In the genomic region with DNA sequence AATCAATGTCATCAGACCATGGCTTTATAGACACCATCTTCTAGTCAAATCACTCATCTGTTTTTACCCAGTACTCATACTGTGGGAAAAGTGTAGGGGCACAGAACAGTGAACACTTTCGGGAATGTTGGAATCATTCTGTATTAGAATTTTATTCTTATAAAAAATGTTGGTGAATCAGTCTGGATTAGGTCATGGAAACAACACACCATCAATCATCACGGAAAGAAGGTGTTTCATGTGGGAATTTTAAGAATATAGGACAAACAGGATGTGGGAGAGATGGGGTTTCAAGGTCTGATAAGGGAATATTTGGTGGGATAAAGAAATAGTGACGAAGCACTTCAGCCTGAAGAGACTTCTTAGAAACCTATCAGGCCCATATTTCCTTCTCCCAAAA, we compare ENCODE assay signal across 25 cellular contexts. TPM values are rescaled to one million over a fixed set of nuclear protein-coding genes. Genes with fewer than 3 reads are reported as not detected.
DNase-seq lines count a peak whose midpoint lies in the region; ATAC-seq and TF ChIP-seq lines count a peak whose summit lies in the region.
"Had no signal": no experiment of that assay in that cellular context is flagged by ENCODE, and none has a peak within 500 bp of the region (broad histone marks: within the 10 kb centered on the region; RNA-seq: fewer than 3 reads in every experiment).

No MANE protein-coding gene starts in this region.

- no peaks in the 10 kb centered on the region for H3K27me3 ChIP-seq in PC-3 (ENCODE audit: low read length)
- no peaks in the 10 kb centered on the region for H3K27me3 ChIP-seq in brain microvascular endothelial cell (replicated peaks)
- H3K27me3 ChIP-seq: right atrium auricular region, transverse colon had no signal

- peaks cover 10% of the 10 kb centered on the region; the same call in 1 of the 2 replicates for H3K4me1 ChIP-seq in PC-3 (ENCODE audit: insufficient read depth, low read length)
- H3K4me1 ChIP-seq: right atrium auricular region had no signal

- POLR2A ChIA-PET in PC-3 (lab: Charles Lee; ENCODE audit: unreplicated experiment), result no interaction called here

- no peaks in the 10 kb centered on the region for H3K79me2 ChIP-seq in PC-3 (ENCODE audit: low read length)

- H3K27ac ChIP-seq in PC-3 (ENCODE audit: low read length), result peak overlapping the region; percentile 57
- no peak overlapping the region for H3K27ac ChIP-seq in brain microvascular endothelial cell
- H3K27ac ChIP-seq: right atrium auricular region, transverse colon had no signal

- intact Hi-C loops in PC-3 (cut with micrococcal nuclease), result no loop called here

- H3K36me3 ChIP-seq in PC-3 (ENCODE audit: low read depth, low read length) (no peaks in the 10 kb centered on the region), brain microvascular endothelial cell (replicated peaks) (peaks cover 2% of the 10 kb centered on the region)
- H3K36me3 ChIP-seq: transverse colon had no signal

- H3K9me3 ChIP-seq in PC-3 (ENCODE audit: low read length), result no peaks in the 10 kb centered on the region
- H3K9me3 ChIP-seq: right atrium auricular region, transverse colon had no signal

- BruUV-seq in PC-3 (replicated peaks; lab: Mats Ljungman, UMichigan), result no TSS peak

- no peaks in the 10 kb centered on the region for H3K9me2 ChIP-seq in PC-3 (replicated peaks; ENCODE audit: low read length)

- no peak overlapping the region for H2AFZ ChIP-seq in PC-3 (ENCODE audit: low read length)

- H3K4me2 ChIP-seq in PC-3 (ENCODE audit: low read length), result 0 out of 2 replicates have a peak overlapping the region, but pooled peaks have one; percentile 31

- H3K4me3 ChIP-seq in PC-3 (ENCODE audit: low read length) (no peak overlapping the region), brain microvascular endothelial cell (ENCODE audit: low read depth, low read length) (no peak overlapping the region)
- H3K4me3 ChIP-seq: right atrium auricular region, transverse colon had no signal

- no peak overlapping the region for H3K9ac ChIP-seq in PC-3 (ENCODE audit: low read length)

- TF ChIP-seq CTCF in PC-3 (conservative IDR thresholded peaks at IDR 0.05; ENCODE audit: low read depth, low read length) (no peak), brain microvascular endothelial cell (IDR thresholded peaks at IDR 0.05; ENCODE audit: low read depth, low read length, missing control alignments) (no peak)

- ATAC-seq in PC-3 (peak; percentile 33), HG02678 (IDR thresholded peaks at IDR 0.05; ENCODE audit: unreplicated experiment) (no peak)
- ATAC-seq: activated CD8-positive, alpha-beta memory T cell treated with anti-CD3 and anti-CD28 coated beads, Interleukin-2, amount 10 ng/mL, durations not matched to agents 7 days and 5 days; activated naive CD4-positive, alpha-beta T cell treated with anti-CD3 and anti-CD28 coated beads, Interleukin-2, amount 50 U/mL, for 72 hours; left colon had no signal

- no peaks in the 10 kb centered on the region for H3F3A ChIP-seq in PC-3 (ENCODE audit: low read length, unreplicated experiment)

- no peaks in the 10 kb centered on the region for H4K20me1 ChIP-seq in PC-3 (ENCODE audit: low read length)

- in situ Hi-C loops in brain microvascular endothelial cell (cut with HindIII; ENCODE audit: low pct_ligation_motif_present, low sequenced_read_pairs), result no loop called here

- peak; percentile 29 for DNase-seq in EH (ENCODE audit: low read depth)
- peak; percentile 63 for DNase-seq in PC-3
- DNase-seq in brain microvascular endothelial cell, result peak; percentile 27
- DNase-seq in glomerular visceral epithelial cell (ENCODE audit: extremely low spot score), result peak; percentile 16
- DNase-seq in NCI-H1048 (lab: John Stamatoyannopoulos, UW), result no peak
- no peak for DNase-seq in T-helper 2 cell
- DNase-seq in epidermal melanocyte (ENCODE audit: insufficient read length, low spot score), result no peak
- DNase-seq: activated CD4-positive, CD25-positive, alpha-beta regulatory T cell treated with anti-CD3 and anti-CD28 coated beads, Interleukin-2, amount 50 U/mL, for 72 hours; activated CD8-positive, alpha-beta memory T cell treated with anti-CD3 and anti-CD28 coated beads, Interleukin-2, amount 10 ng/mL, durations not matched to agents 7 days and 5 days; effector CD8-positive, alpha-beta T cell; head of caudate nucleus; left colon; mesendoderm; naive B cell; NCI-H1092; NCI-H2029; NCI-H345; SHP77; stimulated activated CD4-positive, alpha-beta T cell treated with anti-CD3 and anti-CD28 coated beads, Interleukin-4, amount 100 ng/mL, for 24 hours; stimulated activated naive CD4-positive, alpha-beta T cell treated with Interleukin-2 at 50 U/mL for 16 hours; transverse colon had no signal

- CTCF ChIA-PET in PC-3 (lab: Charles Lee), result no interaction called here

RNA-seq across cellular contexts. Expression of a gene that starts 17.3 kb away (rescaled TPM):
- total RNA-seq in PC-3 (2014; rRNA removed), result 1.0 and 1.2 TPM in 2 replicates
- total RNA-seq: OCI-LY7 had no signal

RNA-seq across cellular contexts. Expression of a gene that starts 25.1 kb away (rescaled TPM):
- total RNA-seq in PC-3 (2014; rRNA removed), result 23.3 and 24.9 TPM in 2 replicates

RNA-seq across cellular contexts. Expression of a gene that starts 55.3 kb away (rescaled TPM):
- total RNA-seq in PC-3 (2014; rRNA removed), result 9.7 and 14.3 TPM in 2 replicates

RNA-seq across cellular contexts. Expression of a gene that starts 55.3 kb away (rescaled TPM):
- total RNA-seq in PC-3 (2014; rRNA removed), result 8.5 and 10.6 TPM in 2 replicates

Comparison
In these comparisons a context has a peak if more than half of its experiments do, and no peak if none do; other contexts are left out.
1. DNase-seq: peak in EH (single experiment), PC-3 (single experiment), brain microvascular endothelial cell (single experiment) and glomerular visceral epithelial cell (single experiment); none in NCI-H1048 (single experiment), T-helper 2 cell (0 of 5) and epidermal melanocyte (single experiment).